1 cellular context compared by ENCODE assay signal in genomic region chr12:49018282-49019119, GRCh38.
TF ChIP-seq lines count a peak whose summit lies in the region.

TSS of gene PRKAG1 (minus strand) at chr12:49018776. CDS start at chr12:49018740, 36 bp downstream.

TF ChIP-seq in K562, 482 proteins besides CTCF, POLR2A, EP300 and RAD21 (continued from another document and continues in another):
- TF ChIP-seq UBTF (IDR thresholded peaks at IDR 0.05; ENCODE audit: borderline replicate concordance in 1 of 2, low read depth in 2 of 2, low read length in 2 of 2) (peak in 1 of 2 experiments; percentile 53; a peak in 1 of 4 replicates), ZZZ3 (IDR thresholded peaks at IDR 0.05) (no peak), SRF (CRISPR knock-in tag; IDR thresholded peaks at IDR 0.05) (peak in 1 of 2 experiments; percentile 75; a peak in 2 of 4 replicates), ZNF561 (CRISPR knock-in tag; conservative IDR thresholded peaks at IDR 0.05) (no peak; the same call in 1 of the 2 replicates), GTF2F1 (IDR thresholded peaks at IDR 0.05; ENCODE audit: low read depth, low read length) (peak; percentile 91; the same call in 1 of the 2 replicates), RCOR1 (IDR thresholded peaks at IDR 0.05; ENCODE audit: borderline replicate concordance in 1 of 2, low read depth in 2 of 2, low read length in 2 of 2) (peak in 1 of 2 experiments; percentile 37; a peak in 1 of 4 replicates), SMAD4 (CRISPR knock-in tag; conservative IDR thresholded peaks at IDR 0.05) (peak; percentile 82), ZNF253 (CRISPR knock-in tag; conservative IDR thresholded peaks at IDR 0.05) (no peak), ZNF449 (CRISPR knock-in tag; IDR thresholded peaks at IDR 0.05) (no peak), ZBTB11 (CRISPR knock-in tag; IDR thresholded peaks at IDR 0.05) (peak; percentile 48 to 96 (median 80); a peak in 5 of 6 replicates), MCM3 (IDR thresholded peaks at IDR 0.05) (no peak), KAT2B (IDR thresholded peaks at IDR 0.05; ENCODE audit: low read depth, low read length) (no peak), ZNF23 (CRISPR knock-in tag; IDR thresholded peaks at IDR 0.05) (no peak), ZNF384 (IDR thresholded peaks at IDR 0.05; ENCODE audit: low read depth, low read length) (peak; percentile 38), HDAC1 (IDR thresholded peaks at IDR 0.05) (0 out of 4 replicates have a peak, but pooled peaks of 1 of the 2 experiments have one; percentile 5), NR2C2 (CRISPR knock-in tag; IDR thresholded peaks at IDR 0.05) (peak; percentile 72; the same call in 1 of the 2 replicates), NR2C2 (tag; IDR thresholded peaks at IDR 0.05) (peak; percentile 31; the same call in 1 of the 2 replicates), TOE1 (IDR thresholded peaks at IDR 0.05; ENCODE audit: borderline replicate concordance) (no peak), TOE1 (CRISPR knock-in tag; IDR thresholded peaks at IDR 0.05; ENCODE audit: borderline replicate concordance, low read depth) (0 out of 2 replicates have a peak, but pooled peaks have one; percentile 63), HNRNPH1 (optimal IDR thresholded peaks at IDR 0.05; ENCODE audit: low read depth, low read length) (no peak), ARID3A (IDR thresholded peaks at IDR 0.05; ENCODE audit: borderline replicate concordance, low read depth, low read length) (0 out of 2 replicates have a peak, but pooled peaks have one; percentile 28), POLR3G (IDR thresholded peaks at IDR 0.05; ENCODE audit: extremely low read depth, insufficient read length, insufficient replicate concordance) (no peak), E2F8 (IDR thresholded peaks at IDR 0.05; ENCODE audit: low read depth, partially characterized antibody) (peak; percentile 91), KAT8 (IDR thresholded peaks at IDR 0.05; ENCODE audit: low read depth) (no peak), CHCHD3 (CRISPR knock-in tag; IDR thresholded peaks at IDR 0.05) (no peak), MITF (IDR thresholded peaks at IDR 0.05) (peak; percentile 20; the same call in 1 of the 2 replicates), HBP1 (CRISPR knock-in tag; IDR thresholded peaks at IDR 0.05) (no peak), NUFIP1 (IDR thresholded peaks at IDR 0.05; ENCODE audit: partially characterized antibody) (no peak), NR4A1 (CRISPR knock-in tag; IDR thresholded peaks at IDR 0.05) (0 out of 2 replicates have a peak, but pooled peaks have one; percentile 9), NR4A1 (tag; IDR thresholded peaks at IDR 0.05) (0 out of 2 replicates have a peak, but pooled peaks have one; percentile 25), FOXK1 (CRISPR knock-in tag; IDR thresholded peaks at IDR 0.05; ENCODE audit: borderline replicate concordance) (peak; percentile 56; the same call in 1 of the 2 replicates), MTA1 (IDR thresholded peaks at IDR 0.05; ENCODE audit: borderline replicate concordance) (0 out of 2 replicates have a peak, but pooled peaks have one; percentile 33), MED1 (CRISPR knock-in tag; IDR thresholded peaks at IDR 0.05; ENCODE audit: borderline replicate concordance) (no peak), ZNF639 (CRISPR knock-in tag; conservative IDR thresholded peaks at IDR 0.05 in 1 of 2, IDR thresholded peaks at IDR 0.05 in 1 of 2) (peak in 1 of 2 experiments; percentile 98; a peak in 2 of 4 replicates)
- TF ChIP-seq, protein P1, sequence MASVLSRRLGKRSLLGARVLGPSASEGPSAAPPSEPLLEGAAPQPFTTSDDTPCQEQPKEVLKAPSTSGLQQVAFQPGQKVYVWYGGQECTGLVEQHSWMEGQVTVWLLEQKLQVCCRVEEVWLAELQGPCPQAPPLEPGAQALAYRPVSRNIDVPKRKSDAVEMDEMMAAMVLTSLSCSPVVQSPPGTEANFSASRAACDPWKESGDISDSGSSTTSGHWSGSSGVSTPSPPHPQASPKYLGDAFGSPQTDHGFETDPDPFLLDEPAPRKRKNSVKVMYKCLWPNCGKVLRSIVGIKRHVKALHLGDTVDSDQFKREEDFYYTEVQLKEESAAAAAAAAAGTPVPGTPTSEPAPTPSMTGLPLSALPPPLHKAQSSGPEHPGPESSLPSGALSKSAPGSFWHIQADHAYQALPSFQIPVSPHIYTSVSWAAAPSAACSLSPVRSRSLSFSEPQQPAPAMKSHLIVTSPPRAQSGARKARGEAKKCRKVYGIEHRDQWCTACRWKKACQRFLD (CRISPR knock-in tag; IDR thresholded peaks at IDR 0.05): peak; percentile 73
- TF ChIP-seq, protein P2, sequence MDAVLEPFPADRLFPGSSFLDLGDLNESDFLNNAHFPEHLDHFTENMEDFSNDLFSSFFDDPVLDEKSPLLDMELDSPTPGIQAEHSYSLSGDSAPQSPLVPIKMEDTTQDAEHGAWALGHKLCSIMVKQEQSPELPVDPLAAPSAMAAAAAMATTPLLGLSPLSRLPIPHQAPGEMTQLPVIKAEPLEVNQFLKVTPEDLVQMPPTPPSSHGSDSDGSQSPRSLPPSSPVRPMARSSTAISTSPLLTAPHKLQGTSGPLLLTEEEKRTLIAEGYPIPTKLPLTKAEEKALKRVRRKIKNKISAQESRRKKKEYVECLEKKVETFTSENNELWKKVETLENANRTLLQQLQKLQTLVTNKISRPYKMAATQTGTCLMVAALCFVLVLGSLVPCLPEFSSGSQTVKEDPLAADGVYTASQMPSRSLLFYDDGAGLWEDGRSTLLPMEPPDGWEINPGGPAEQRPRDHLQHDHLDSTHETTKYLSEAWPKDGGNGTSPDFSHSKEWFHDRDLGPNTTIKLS (IDR thresholded peaks at IDR 0.05; ENCODE audit: borderline replicate concordance, low read depth): peak; percentile 89
- TF ChIP-seq, protein P3, sequence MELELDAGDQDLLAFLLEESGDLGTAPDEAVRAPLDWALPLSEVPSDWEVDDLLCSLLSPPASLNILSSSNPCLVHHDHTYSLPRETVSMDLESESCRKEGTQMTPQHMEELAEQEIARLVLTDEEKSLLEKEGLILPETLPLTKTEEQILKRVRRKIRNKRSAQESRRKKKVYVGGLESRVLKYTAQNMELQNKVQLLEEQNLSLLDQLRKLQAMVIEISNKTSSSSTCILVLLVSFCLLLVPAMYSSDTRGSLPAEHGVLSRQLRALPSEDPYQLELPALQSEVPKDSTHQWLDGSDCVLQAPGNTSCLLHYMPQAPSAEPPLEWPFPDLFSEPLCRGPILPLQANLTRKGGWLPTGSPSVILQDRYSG (tag; conservative IDR thresholded peaks at IDR 0.05; ENCODE audit: low read depth): peak; percentile 69; the same call in 1 of the 2 replicates
